Comparison of ENCODE assay signal across 8 cellular contexts in genomic region chrX:40182615-40183014, GRCh38.
"Had no signal": no experiment of that assay in that cellular context is flagged by ENCODE, and none has a peak within 500 bp of the region (broad histone marks: within the 10 kb centered on the region; RNA-seq: fewer than 3 reads in every experiment).

No MANE protein-coding gene starts in this region.

- FAIRE-seq: G401.6, GM12878, GM12891, GM12892, GM18507, GM19239 had no signal

- H3K4me3 ChIP-seq: GM12878 had no signal

- DNase-seq: GDM1, GF-D8 had no signal

- ATAC-seq: GM12878 had no signal
